8 cellular contexts compared by ENCODE assay signal in the genomic region with DNA sequence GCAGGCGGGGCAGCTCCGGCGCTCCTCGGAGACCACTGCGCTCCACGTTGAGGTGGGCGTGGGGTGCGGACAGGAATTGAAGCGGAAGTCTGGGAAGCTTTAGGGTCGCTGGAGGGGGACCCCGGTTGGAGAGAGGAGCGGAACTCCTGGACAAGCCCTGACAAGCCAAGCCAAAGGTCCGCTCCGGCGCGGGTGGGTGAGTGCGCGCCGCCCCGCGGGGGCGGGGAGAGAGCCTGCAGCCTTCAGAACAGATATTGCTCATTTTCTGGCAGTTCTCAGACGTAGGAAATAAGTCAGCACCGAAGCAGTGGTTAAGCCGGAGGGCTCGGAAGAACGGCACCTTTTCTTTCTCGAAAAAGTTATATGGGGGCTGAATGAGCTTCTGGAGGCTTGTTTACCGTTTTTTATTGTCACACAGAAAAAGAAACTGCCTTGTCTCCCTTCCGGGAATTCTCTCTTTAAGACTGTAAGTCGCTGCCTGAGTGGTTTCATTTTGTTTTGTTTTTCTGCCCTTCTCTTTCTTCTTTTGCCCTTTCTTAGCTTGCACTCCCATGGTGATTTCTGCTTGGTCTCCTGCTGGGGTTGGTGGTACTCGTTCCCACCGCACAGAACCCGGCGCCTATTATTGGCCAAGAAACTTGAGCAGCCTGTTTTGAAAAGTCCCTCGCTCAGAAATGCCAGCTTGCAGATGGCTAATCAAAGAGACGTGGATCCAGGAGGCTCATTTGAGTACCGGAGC. TPM values are rescaled to one million over a fixed set of nuclear protein-coding genes. Genes with fewer than 3 reads are reported as not detected.
DNase-seq lines count a peak whose midpoint lies in the region; ATAC-seq and TF ChIP-seq lines count a peak whose summit lies in the region.

No MANE protein-coding gene starts in this region.

- no peaks in the 10 kb centered on the region for H3K27me3 Mint-ChIP-seq in activated naive CD8-positive, alpha-beta T cell treated with anti-CD3 and anti-CD28 coated beads, Interleukin-2, amount 50 U/mL, for 24 hours

- TF ChIP-seq CTCF in AG09319 (IDR thresholded peaks at IDR 0.05; ENCODE audit: low read depth, low read length) (peak; percentile 5), SU-DHL-6 (IDR thresholded peaks at IDR 0.05; ENCODE audit: insufficient read depth, low read length, poor library complexity, severe bottlenecking) (no peak), heart right ventricle (IDR thresholded peaks at IDR 0.05) (peak in 1 of 9 donors; percentile 26), uterus (IDR thresholded peaks at IDR 0.05) (peak in 2 of 4 experiments; percentile 15 to 17)

- peaks cover 71% of the 10 kb centered on the region for H3K4me1 Mint-ChIP-seq in activated naive CD8-positive, alpha-beta T cell treated with anti-CD3 and anti-CD28 coated beads, Interleukin-2, amount 50 U/mL, for 24 hours

- peak overlapping the region; percentile 86 for H3K4me2 ChIP-seq in SU-DHL-6 (ENCODE audit: low read depth, low read length, poor library complexity, severe bottlenecking)

- DNase-seq in AG09319 (ENCODE audit: extremely low read depth, low read depth) (peak; percentile 32), heart right ventricle (peak; percentile 78 to 82), pons (ENCODE audit: low spot score) (peak; percentile 51), uterus (peak; percentile 85 to 86)
- peak; percentile 76 for DNase-seq in activated naive CD8-positive, alpha-beta T cell treated with anti-CD3 and anti-CD28 coated beads, Interleukin-2, amount 50 U/mL, for 24 hours

- H3K27ac Mint-ChIP-seq in activated naive CD8-positive, alpha-beta T cell treated with anti-CD3 and anti-CD28 coated beads, Interleukin-2, amount 50 U/mL, for 24 hours, result peak overlapping the region; percentile 85

- H3F3A ChIP-seq in SU-DHL-6 (ENCODE audit: insufficient read depth), result peaks cover 6% of the 10 kb centered on the region; the same call in 1 of the 2 replicates

- H3K9me3 ChIP-seq in SU-DHL-6 (ENCODE audit: insufficient read depth, low read length) (peaks cover 4% of the 10 kb centered on the region; the same call in 1 of the 2 replicates), heart right ventricle (peaks cover 0 to 5% (median 0%) of the 10 kb centered on the region in 11 donors), uterus (no peaks in the 10 kb centered on the region)

- intact Hi-C loops in heart right ventricle (cut with DNase I), result loop anchor here in 3 of 10 donors (5.0 to 10.0 kb wide), 2 partner anchors 147 to 154 kb away; no protein-coding TSS in a partner anchor
- intact Hi-C loops in uterus (cut with DNase I; ENCODE audit: low total_unique reads), result no loop called here

- peaks cover 1% of the 10 kb centered on the region for H3K36me3 Mint-ChIP-seq in activated naive CD8-positive, alpha-beta T cell treated with anti-CD3 and anti-CD28 coated beads, Interleukin-2, amount 50 U/mL, for 24 hours (ENCODE audit: low read depth)

- H3K27ac ChIP-seq in SU-DHL-6 (ENCODE audit: low read depth, low read length) (0 out of 2 replicates have a peak overlapping the region, but pooled peaks have one; percentile 2), heart right ventricle (peak overlapping the region; percentile 86 to 97 (median 96)), uterus (peak overlapping the region; percentile 99)

- H3K4me3 Mint-ChIP-seq in activated naive CD8-positive, alpha-beta T cell treated with anti-CD3 and anti-CD28 coated beads, Interleukin-2, amount 50 U/mL, for 24 hours, result peak overlapping the region; percentile 86

- peak overlapping the region; percentile 84 for H3K4me3 ChIP-seq in SU-DHL-6 (ENCODE audit: insufficient read depth, low read length, poor library complexity, severe bottlenecking)
- peak overlapping the region; percentile 53 to 90 (median 83) for H3K4me3 ChIP-seq in heart right ventricle
- peak overlapping the region; percentile 86 for H3K4me3 ChIP-seq in uterus

- H3K4me1 ChIP-seq in heart right ventricle (peaks cover 0 to 86% (median 34%) of the 10 kb centered on the region in 9 donors), uterus (no peaks in the 10 kb centered on the region)

- H4K20me1 ChIP-seq in SU-DHL-6 (ENCODE audit: low read depth, low read length), result no peaks in the 10 kb centered on the region

- H3K36me3 ChIP-seq in SU-DHL-6 (ENCODE audit: low read length) (no peaks in the 10 kb centered on the region), heart right ventricle (no peaks in the 10 kb centered on the region), uterus (no peaks in the 10 kb centered on the region)

- ATAC-seq in GM19025 (IDR thresholded peaks at IDR 0.05; ENCODE audit: low read depth, unreplicated experiment) (peak; percentile 25), HG03521 (IDR thresholded peaks at IDR 0.05; ENCODE audit: unreplicated experiment) (peak; percentile 34), heart right ventricle (peak; percentile 79 to 89 (median 87))
- ATAC-seq in activated naive CD8-positive, alpha-beta T cell treated with anti-CD3 and anti-CD28 coated beads, Interleukin-2, amount 50 U/mL, for 24 hours, result peak; percentile 63

- H3K27me3 ChIP-seq in SU-DHL-6 (ENCODE audit: low read length) (no peaks in the 10 kb centered on the region), heart right ventricle (no peaks in the 10 kb centered on the region), uterus (no peaks in the 10 kb centered on the region)

- 0 to 1% methylated on average over 38 of the region's 38 CpGs for whole genome bisulfite sequencing in heart right ventricle, 2 donors

- H3K9ac ChIP-seq in SU-DHL-6 (ENCODE audit: low read length), result peak overlapping the region; percentile 71

- H3K79me2 ChIP-seq in SU-DHL-6 (ENCODE audit: insufficient read depth, low read length), result no peaks in the 10 kb centered on the region

- H3K9me3 Mint-ChIP-seq in activated naive CD8-positive, alpha-beta T cell treated with anti-CD3 and anti-CD28 coated beads, Interleukin-2, amount 50 U/mL, for 24 hours, result peaks cover 3% of the 10 kb centered on the region

- peak; percentile 50 to 60 for TF ChIP-seq POLR2A in uterus (IDR thresholded peaks at IDR 0.05)

- H3K9me2 ChIP-seq in SU-DHL-6 (replicated peaks; ENCODE audit: insufficient read depth, low read length), result no peaks in the 10 kb centered on the region

- peak overlapping the region; percentile 97 for H2AFZ ChIP-seq in SU-DHL-6 (ENCODE audit: low read depth, low read length, severe bottlenecking)

RNA-seq across cellular contexts. Expression of a gene that starts 0.7 kb away (rescaled TPM):
- total RNA-seq in heart right ventricle (10 to 100 TPM in 1 of 10 donors, 1 to 10 TPM in 9; 2.5 to 10.1 (median 3.7) TPM), uterus (100 to 1,000 TPM in 1 of 4 donors, 10 to 100 TPM in 3; 14.4 to 133 (median 48.7) TPM)
- polyA plus RNA-seq in heart right ventricle, result 1 to 10 TPM; 3.5 to 4.6 TPM

RNA-seq across cellular contexts. Expression of a gene that starts 38.8 kb away (rescaled TPM):
- 100 to 1,000 TPM in 2 of 10 donors, 10 to 100 TPM in 8; 59.4 to 123 (median 73.7) TPM for total RNA-seq in heart right ventricle
- polyA plus RNA-seq in heart right ventricle, result 100 to 1,000 TPM in 1 of 2 donors, 10 to 100 TPM in 1; 98.0 to 358 TPM
- 1,000 to 10,000 TPM; 2,685 to 5,347 (median 3,837) TPM for total RNA-seq in uterus

Comparison
In these comparisons a context has a peak if more than half of its experiments do, and no peak if none do; other contexts are left out.
1. Peak in every context shown above with its lines: DNase-seq, ATAC-seq, H3K4me3 ChIP-seq and H3K27ac ChIP-seq.
2. DNase-seq: peak in every context shown above with its lines; median percentile 86 in uterus; 80 in heart right ventricle; 76 in activated naive CD8-positive, alpha-beta T cell treated with anti-CD3 and anti-CD28 coated beads, Interleukin-2, amount 50 U/mL, for 24 hours; 51 in pons; 32 in AG09319.
3. ATAC-seq: peak in every context shown above with its lines; median percentile 87 in heart right ventricle; 63 in activated naive CD8-positive, alpha-beta T cell treated with anti-CD3 and anti-CD28 coated beads, Interleukin-2, amount 50 U/mL, for 24 hours; 34 in HG03521; 25 in GM19025.
4. H3K27ac ChIP-seq: peak in every context shown above with its lines; median percentile 99 in uterus; 96 in heart right ventricle; 2 in SU-DHL-6.
5. RNA of a gene that starts 38.8 kb away (total RNA-seq): 2,685 to 5,347 TPM in uterus; 59.4 to 123 TPM in heart right ventricle; every median in the first group is over 10 times any median in the second.